In genomic region chrX:21747523-21747922, GRCh38 we compare ENCODE assay signal across 18 cellular contexts. TPM values are rescaled to one million over a fixed set of nuclear protein-coding genes. Genes with fewer than 3 reads are reported as not detected.
DNase-seq lines count a peak whose midpoint lies in the region; ATAC-seq and TF ChIP-seq lines count a peak whose summit lies in the region.
"Had no signal": no experiment of that assay in that cellular context is flagged by ENCODE, and none has a peak within 500 bp of the region (broad histone marks: within the 10 kb centered on the region; RNA-seq: fewer than 3 reads in every experiment).

No MANE protein-coding gene starts in this region.

- H3K27me3 ChIP-seq in GM23338 (ENCODE audit: insufficient read depth) = no peaks in the 10 kb centered on the region
- no peaks in the 10 kb centered on the region for H3K27me3 ChIP-seq in CD8-positive, alpha-beta T cell (ENCODE audit: insufficient read depth, low read length)
- H3K27me3 ChIP-seq: sigmoid colon, SJCRH30 had no signal

- no peak for TF ChIP-seq CTCF in GM23338 (conservative IDR thresholded peaks at IDR 0.05; ENCODE audit: low read depth in 2 of 2)
- no peak for TF ChIP-seq CTCF in CD8-positive, alpha-beta T cell (IDR thresholded peaks at IDR 0.05)

- no peaks in the 10 kb centered on the region for H3K79me2 ChIP-seq in GM23338 (replicated peaks; ENCODE audit: insufficient read depth)

- peak overlapping the region; percentile 35 for H3K4me3 ChIP-seq in GM23338
- no peak overlapping the region for H3K4me3 ChIP-seq in CD8-positive, alpha-beta T cell (ENCODE audit: low read depth, low read length)
- H3K4me3 ChIP-seq: sigmoid colon, SJCRH30 had no signal

- H2AFZ ChIP-seq in GM23338 = no peak overlapping the region

- intact Hi-C loops in posterior cingulate gyrus (cut with DNase I) = loop anchor here (10.0 kb wide), 1 partner anchor 1223 kb away; no protein-coding TSS in a partner anchor
- intact Hi-C loops in CD8-positive, alpha-beta T cell (cut with DNase I, micrococcal nuclease) = no loop called here

- no peaks in the 10 kb centered on the region for H3K9me2 ChIP-seq in GM23338 (ENCODE audit: insufficient read depth)

- no peaks in the 10 kb centered on the region for H3F3A ChIP-seq in GM23338 (replicated peaks; ENCODE audit: low read depth)

- H3K9me3 ChIP-seq in CD8-positive, alpha-beta T cell (ENCODE audit: low read length) = no peaks in the 10 kb centered on the region
- H3K9me3 ChIP-seq: sigmoid colon, SJCRH30 had no signal

- H3K9me3 Mint-ChIP-seq in GM23338 = no peaks in the 10 kb centered on the region
- H3K9me3 Mint-ChIP-seq in CD8-positive, alpha-beta T cell = no peaks in the 10 kb centered on the region
- H3K9me3 Mint-ChIP-seq: CD14-positive monocyte; stimulated activated naive CD8-positive, alpha-beta T cell treated with anti-CD3 and anti-CD28 coated beads, Interleukin-15, Interleukin-2, amounts not matched to agents 100 ng/mL and 50 ng/mL, for 24 hours had no signal

- H3K27me3 Mint-ChIP-seq in GM23338 (ENCODE audit: insufficient read depth, low read depth, poor library complexity) = no peaks in the 10 kb centered on the region
- peaks cover 5% of the 10 kb centered on the region for H3K27me3 Mint-ChIP-seq in CD8-positive, alpha-beta T cell (ENCODE audit: low read depth)

- CTCF ChIA-PET in CD8-positive, alpha-beta T cell (lab: Charles Lee) = interaction anchor here (5.4 kb wide), 1 partner anchor 1217 kb away, joined by 59 read pairs; no protein-coding TSS in a partner anchor

- H3K36me3 ChIP-seq in GM23338 (ENCODE audit: insufficient read depth) = no peaks in the 10 kb centered on the region
- H3K36me3 ChIP-seq in CD8-positive, alpha-beta T cell (ENCODE audit: insufficient read depth, low read length) = no peaks in the 10 kb centered on the region
- H3K36me3 ChIP-seq: sigmoid colon, SJCRH30 had no signal

- H3K4me2 ChIP-seq in GM23338 = peak overlapping the region; percentile 70

- H3K4me1 ChIP-seq in GM23338 (ENCODE audit: insufficient read depth) = peaks cover 26% of the 10 kb centered on the region
- H3K4me1 ChIP-seq in CD8-positive, alpha-beta T cell (ENCODE audit: insufficient read depth, low read length) = no peaks in the 10 kb centered on the region

- DNase-seq in GM23338 (ENCODE audit: low spot score) (peak; percentile 26), NCI-H69 (lab: John Stamatoyannopoulos, UW) (peak; percentile 30), hippocampal formation (lab: John Stamatoyannopoulos, UW) (peak; percentile 6 to 53), posterior cingulate gyrus (peak in 6 of 10 donors; percentile 9 to 41 (median 20)), NCI-H1092 treated with DMSO at 0.1 percent for 48 hours (lab: John Stamatoyannopoulos, UW) (no peak), D341Med (ENCODE audit: low spot score) (no peak)
- DNase-seq in CD8-positive, alpha-beta T cell = no peak
- DNase-seq: activated CD4-positive, alpha-beta T cell treated with anti-CD3 and anti-CD28 coated beads, Interleukin-2, amount 50 U/mL, for 1 hour; activated T-cell treated with anti-CD3 and anti-CD28 coated beads, Interleukin-2, amount 50 U/mL, for 48 hours; EL; kidney; naive B cell; NCI-H1417; sigmoid colon; SJCRH30; T1000 had no signal

- 0 out of 2 replicates have a peak overlapping the region, but pooled peaks have one; percentile 51 for H3K27ac ChIP-seq in GM23338 (ENCODE audit: low read depth)
- no peak overlapping the region for H3K27ac ChIP-seq in CD8-positive, alpha-beta T cell (ENCODE audit: low read depth, low read length)
- H3K27ac ChIP-seq: SJCRH30 had no signal

- H3K36me3 Mint-ChIP-seq in GM23338 (ENCODE audit: low read depth) = no peaks in the 10 kb centered on the region
- no peaks in the 10 kb centered on the region for H3K36me3 Mint-ChIP-seq in CD8-positive, alpha-beta T cell
- H3K36me3 Mint-ChIP-seq: CD14-positive monocyte, naive B cell had no signal

- H3K4me3 Mint-ChIP-seq in GM23338 = peak overlapping the region; percentile 49
- no peak overlapping the region for H3K4me3 Mint-ChIP-seq in CD8-positive, alpha-beta T cell
- H3K4me3 Mint-ChIP-seq: naive B cell; stimulated activated naive CD8-positive, alpha-beta T cell treated with anti-CD3 and anti-CD28 coated beads, Interleukin-15, Interleukin-2, amounts not matched to agents 100 ng/mL and 50 ng/mL, for 24 hours had no signal

- no peaks in the 10 kb centered on the region for H4K20me1 ChIP-seq in GM23338 (replicated peaks; ENCODE audit: insufficient read depth)

- peak; percentile 79 for ATAC-seq in GM23338
- no peak for ATAC-seq in CD8-positive, alpha-beta T cell

- H3K4me1 Mint-ChIP-seq in GM23338 = peaks cover 33% of the 10 kb centered on the region
- H3K4me1 Mint-ChIP-seq in CD8-positive, alpha-beta T cell (ENCODE audit: low read depth) = no peaks in the 10 kb centered on the region
- H3K4me1 Mint-ChIP-seq: CD14-positive monocyte, naive B cell had no signal

- no peak overlapping the region for H3K27ac Mint-ChIP-seq in GM23338
- H3K27ac Mint-ChIP-seq in CD8-positive, alpha-beta T cell = no peak overlapping the region
- H3K27ac Mint-ChIP-seq: stimulated activated naive CD8-positive, alpha-beta T cell treated with anti-CD3 and anti-CD28 coated beads, Interleukin-15, Interleukin-2, amounts not matched to agents 100 ng/mL and 50 ng/mL, for 24 hours had no signal

- POLR2A ChIA-PET in CD8-positive, alpha-beta T cell (lab: Charles Lee) = no interaction called here

TF ChIP-seq in GM23338, 12 proteins besides CTCF, POLR2A, EP300 and RAD21 (continues in another document):
- TF ChIP-seq NANOG (IDR thresholded peaks at IDR 0.05; ENCODE audit: borderline replicate concordance) (no peak), ETS1 (IDR thresholded peaks at IDR 0.05) (no peak), STAT1 (IDR thresholded peaks at IDR 0.05; ENCODE audit: unreplicated experiment) (no peak), ZNF114 (CRISPR knock-in tag; IDR thresholded peaks at IDR 0.05) (no peak), CREB1 (CRISPR knock-in tag; IDR thresholded peaks at IDR 0.05; ENCODE audit: low read depth) (no peak), REST (IDR thresholded peaks at IDR 0.05; ENCODE audit: unreplicated experiment) (no peak), EZH2 (IDR thresholded peaks at IDR 0.05; ENCODE audit: low read depth, unreplicated experiment) (no peak), POLR2AphosphoS5 (IDR thresholded peaks at IDR 0.05; ENCODE audit: low read depth) (no peak)

RNA-seq across cellular contexts. Expression of gene SMPX, which starts 10.4 kb away (rescaled TPM):
- 0.70 TPM in 1 of 2 replicates, not detected in the other for total RNA-seq in GM23338 (2014; rRNA removed; shearing (Covaris generic))
- 0.33 TPM in 1 of 2 replicates, not detected in the other for polyA plus RNA-seq in GM23338 (2016; fragmentation: Nextera tagmentation; extraction: Ambion mirVana)
- not detected for total RNA-seq in CD8-positive, alpha-beta T cell
- total RNA-seq: kidney had no signal
- polyA plus RNA-seq: CD14-positive monocyte had no signal

Comparison
In these comparisons a context has a peak if more than half of its experiments do, and no peak if none do; other contexts are left out.
1. DNase-seq: peak in GM23338 (single experiment), NCI-H69 (single experiment), hippocampal formation (2 of 2) and posterior cingulate gyrus (6 of 10); none in NCI-H1092 treated with DMSO at 0.1 percent for 48 hours (single experiment), D341Med (single experiment) and CD8-positive, alpha-beta T cell (0 of 7).